8 cellular contexts compared by ENCODE assay signal in genomic region chr3:160449660-160450598, GRCh38. TPM values are rescaled to one million over a fixed set of nuclear protein-coding genes. Genes with fewer than 3 reads are reported as not detected.
DNase-seq lines count a peak whose midpoint lies in the region; ATAC-seq and TF ChIP-seq lines count a peak whose summit lies in the region.

TRIM59 (minus strand) TSS chr3:160449786; CDS start chr3:160439183, 10,603 bp downstream.

- H3K27ac ChIP-seq in AG04450 (ENCODE audit: low read depth, low read length) (peak within 1 kb of the TSS; percentile 93), PC-9 (peak within 1 kb of the TSS; percentile 51)

- H3K36me3 ChIP-seq in PC-9 (ENCODE audit: low read depth): no peaks in the 10 kb centered on the region

- TF ChIP-seq POLR2A in GM19099 (IDR thresholded peaks at IDR 0.05; ENCODE audit: extremely low read depth, insufficient read length, low read depth): peak; percentile 94

- peaks cover 8% of the 10 kb centered on the region; the same call in 1 of the 2 replicates for H3F3A ChIP-seq in PC-9 (ENCODE audit: insufficient read depth, low read depth)

- peak within 1 kb of the TSS; percentile 95 for H3K27ac Mint-ChIP-seq in activated T-helper 2 cell treated with anti-CD3 and anti-CD28 coated beads, Interferon-gamma antibody, Interleukin-2, Interleukin-4, amounts not matched to agents 10 μg/mL and 5 μg/mL and 100 μg/mL, durations not matched to agents 14 hours and 24 hours and 36 hours
- H3K27ac Mint-ChIP-seq in natural killer cell treated with Interleukin-12 subunit alpha and Interleukin-12 subunit beta and Interleukin-15 and Interleukin-18, amount 100 ng/mL, for 72 hours: peak within 1 kb of the TSS; percentile 91 to 98

- H2AFZ ChIP-seq in PC-9: peak within 1 kb of the TSS; percentile 99

- H3K27me3 ChIP-seq in AG04450 (ENCODE audit: control insufficient read depth, insufficient read depth, low read length): no peaks in the 10 kb centered on the region
- no peaks in the 10 kb centered on the region for H3K27me3 ChIP-seq in PC-9 (ENCODE audit: insufficient read depth, low read depth)

- H3K9me3 ChIP-seq in AG04450 (ENCODE audit: control insufficient read depth, insufficient read depth, low read length) (peaks cover 8% of the 10 kb centered on the region), PC-9 (ENCODE audit: insufficient read depth, low read depth) (no peaks in the 10 kb centered on the region)

- peak within 1 kb of the TSS; percentile 95 for H3K4me2 ChIP-seq in PC-9

- POLR2A ChIA-PET in AG04450 (lab: Yijun Ruan, JAX) (interaction anchor here (0.5 to 2.9 kb wide), 12 partner anchors 11 to 418 kb away, joined by 3 to 14 read pairs (median 5); partner anchors contain the start of genes IFT80, KPNA4 and SMC4), PC-9 (lab: Charles Lee; ENCODE audit: unreplicated experiment) (interaction anchor here (0.6 to 0.7 kb wide), 4 partner anchors 151 to 287 kb away, joined by 3 to 5 read pairs (median 4); partner anchors contain the start of gene ARL14)

- DNase-seq in AG04450 (ENCODE audit: low read depth, low spot score): peak; percentile 96
- peak; percentile 88 to 95 for DNase-seq in PC-9
- DNase-seq in activated T-helper 2 cell treated with anti-CD3 and anti-CD28 coated beads, Interferon-gamma antibody, Interleukin-2, Interleukin-4, amounts not matched to agents 10 μg/mL and 5 μg/mL and 100 μg/mL, durations not matched to agents 14 hours and 24 hours and 36 hours (ENCODE audit: low spot score): peak; percentile 97
- DNase-seq in fibroblast of pulmonary artery (ENCODE audit: low read depth): peak; percentile 98
- peak; percentile 98 for DNase-seq in natural killer cell treated with Interleukin-12 subunit alpha and Interleukin-12 subunit beta and Interleukin-15 and Interleukin-18, amount 100 ng/mL, for 72 hours (ENCODE audit: low spot score)
- DNase-seq in stimulated activated naive CD4-positive, alpha-beta T cell (lab: John Stamatoyannopoulos, UW): peak; percentile 84 to 95 (median 92)

- H4K20me1 ChIP-seq in PC-9 (ENCODE audit: insufficient read depth): no peaks in the 10 kb centered on the region

- TF ChIP-seq CTCF in AG04450 (IDR thresholded peaks at IDR 0.05; ENCODE audit: low read depth, low read length) (0 out of 2 replicates have a peak, but pooled peaks have one; percentile 8), PC-9 (conservative IDR thresholded peaks at IDR 0.05) (peak; percentile 10; the same call in 1 of the 2 replicates), fibroblast of pulmonary artery (IDR thresholded peaks at IDR 0.05; ENCODE audit: low read length, missing control alignments) (no peak)

- no peaks in the 10 kb centered on the region for H3K9me2 ChIP-seq in PC-9 (ENCODE audit: insufficient read depth)

- intact Hi-C loops in PC-9 (cut with micrococcal nuclease; ENCODE audit: unreplicated experiment): loop anchor here (2.0 to 5.0 kb wide), 5 partner anchors 47 to 962 kb away; partner anchors contain the start of gene ARL14
- intact Hi-C loops in activated T-helper 2 cell treated with anti-CD3 and anti-CD28 coated beads, Interferon-gamma antibody, Interleukin-2, Interleukin-4, amounts not matched to agents 10 μg/mL and 5 μg/mL and 100 μg/mL, durations not matched to agents 14 hours and 24 hours and 36 hours (cut with micrococcal nuclease): loop anchor here (1.0 to 5.0 kb wide), 4 partner anchors 36 to 307 kb away; partner anchors contain the start of genes IFT80, KPNA4, PPM1L and SMC4

- H3K36me3 Mint-ChIP-seq in activated T-helper 2 cell treated with anti-CD3 and anti-CD28 coated beads, Interferon-gamma antibody, Interleukin-2, Interleukin-4, amounts not matched to agents 10 μg/mL and 5 μg/mL and 100 μg/mL, durations not matched to agents 14 hours and 24 hours and 36 hours (ENCODE audit: low read depth): peaks cover 46% of the 10 kb centered on the region
- peaks cover 5% of the 10 kb centered on the region for H3K36me3 Mint-ChIP-seq in natural killer cell treated with Interleukin-12 subunit alpha and Interleukin-12 subunit beta and Interleukin-15 and Interleukin-18, amount 100 ng/mL, for 72 hours

- H3K4me3 Mint-ChIP-seq in activated T-helper 2 cell treated with anti-CD3 and anti-CD28 coated beads, Interferon-gamma antibody, Interleukin-2, Interleukin-4, amounts not matched to agents 10 μg/mL and 5 μg/mL and 100 μg/mL, durations not matched to agents 14 hours and 24 hours and 36 hours (ENCODE audit: low read depth): peak within 1 kb of the TSS; percentile 91
- H3K4me3 Mint-ChIP-seq in natural killer cell treated with Interleukin-12 subunit alpha and Interleukin-12 subunit beta and Interleukin-15 and Interleukin-18, amount 100 ng/mL, for 72 hours: peak within 1 kb of the TSS; percentile 99

- ATAC-seq in HG03432 (IDR thresholded peaks at IDR 0.05; ENCODE audit: unreplicated experiment): peak; percentile 94
- peak; percentile 97 for ATAC-seq in natural killer cell treated with Interleukin-12 subunit alpha and Interleukin-12 subunit beta and Interleukin-15 and Interleukin-18, amount 100 ng/mL, for 72 hours

- TSS peak; percentile 77 for BruUV-seq in PC-9 (replicated peaks; lab: Mats Ljungman, UMichigan)

- peaks cover 33% of the 10 kb centered on the region for H3K4me1 Mint-ChIP-seq in activated T-helper 2 cell treated with anti-CD3 and anti-CD28 coated beads, Interferon-gamma antibody, Interleukin-2, Interleukin-4, amounts not matched to agents 10 μg/mL and 5 μg/mL and 100 μg/mL, durations not matched to agents 14 hours and 24 hours and 36 hours (ENCODE audit: low read depth)
- H3K4me1 Mint-ChIP-seq in natural killer cell treated with Interleukin-12 subunit alpha and Interleukin-12 subunit beta and Interleukin-15 and Interleukin-18, amount 100 ng/mL, for 72 hours (ENCODE audit: low read depth in 2 of 2): peaks cover 22 to 23% of the 10 kb centered on the region in 2 donors

- CTCF ChIA-PET in AG04450 (lab: Charles Lee) (interaction anchor here (0.6 to 2.9 kb wide), 5 partner anchors 36 to 1989 kb away, joined by 3 to 21 read pairs (median 4); no protein-coding TSS in a partner anchor), PC-9 (lab: Charles Lee) (interaction anchor here (0.5 to 1.1 kb wide), 2 partner anchors 35 to 546 kb away, joined by 4 to 13 read pairs; no protein-coding TSS in a partner anchor)

- H3K27me3 Mint-ChIP-seq in activated T-helper 2 cell treated with anti-CD3 and anti-CD28 coated beads, Interferon-gamma antibody, Interleukin-2, Interleukin-4, amounts not matched to agents 10 μg/mL and 5 μg/mL and 100 μg/mL, durations not matched to agents 14 hours and 24 hours and 36 hours (ENCODE audit: low read depth): peaks cover 2% of the 10 kb centered on the region
- no peaks in the 10 kb centered on the region for H3K27me3 Mint-ChIP-seq in natural killer cell treated with Interleukin-12 subunit alpha and Interleukin-12 subunit beta and Interleukin-15 and Interleukin-18, amount 100 ng/mL, for 72 hours

- peaks cover 5% of the 10 kb centered on the region for H3K9me3 Mint-ChIP-seq in activated T-helper 2 cell treated with anti-CD3 and anti-CD28 coated beads, Interferon-gamma antibody, Interleukin-2, Interleukin-4, amounts not matched to agents 10 μg/mL and 5 μg/mL and 100 μg/mL, durations not matched to agents 14 hours and 24 hours and 36 hours
- H3K9me3 Mint-ChIP-seq in natural killer cell treated with Interleukin-12 subunit alpha and Interleukin-12 subunit beta and Interleukin-15 and Interleukin-18, amount 100 ng/mL, for 72 hours: no peaks in the 10 kb centered on the region

- H3K4me3 ChIP-seq in AG04450 (ENCODE audit: low read depth, low read length): peak within 1 kb of the TSS; percentile 87
- peak within 1 kb of the TSS; percentile 76 for H3K4me3 ChIP-seq in PC-9
- peak within 1 kb of the TSS; percentile 73 for H3K4me3 ChIP-seq in fibroblast of pulmonary artery (replicated peaks; ENCODE audit: low read depth, low read length)

- H3K79me2 ChIP-seq in PC-9 (ENCODE audit: low read depth): peaks cover 33% of the 10 kb centered on the region

- H3K4me1 ChIP-seq in PC-9 (replicated peaks; ENCODE audit: insufficient read depth): peaks cover 21% of the 10 kb centered on the region

RNA-seq across cellular contexts. Expression of gene TRIM59, which starts in this region (rescaled TPM):
- 10.9 and 15.3 TPM in 2 replicates for polyA plus RNA-seq in AG04450 (2011; rRNA removed)
- 14.6 and 22.7 TPM in 2 replicates for polyA minus RNA-seq in AG04450 (2011; rRNA and poly(A)+ RNA removed)
- total RNA-seq in PC-9 (2021): 14.4 and 23.3 TPM in 2 replicates
- 35.9 and 37.0 TPM in 2 replicates for total RNA-seq in activated T-helper 2 cell treated with anti-CD3 and anti-CD28 coated beads, Interferon-gamma antibody, Interleukin-2, Interleukin-4, amounts not matched to agents 10 μg/mL and 5 μg/mL and 100 μg/mL, durations not matched to agents 14 hours and 24 hours and 36 hours
- total RNA-seq in natural killer cell treated with Interleukin-12 subunit alpha and Interleukin-12 subunit beta and Interleukin-15 and Interleukin-18, amount 100 ng/mL, for 72 hours: 10 to 100 TPM; 22.6 to 30.5 TPM

Comparison
In these comparisons a context has a peak if more than half of its experiments do, and no peak if none do; other contexts are left out.
1. Peak in every context shown above with its lines: DNase-seq, ATAC-seq, H3K4me3 ChIP-seq and H3K27ac ChIP-seq.